In the genomic region with DNA sequence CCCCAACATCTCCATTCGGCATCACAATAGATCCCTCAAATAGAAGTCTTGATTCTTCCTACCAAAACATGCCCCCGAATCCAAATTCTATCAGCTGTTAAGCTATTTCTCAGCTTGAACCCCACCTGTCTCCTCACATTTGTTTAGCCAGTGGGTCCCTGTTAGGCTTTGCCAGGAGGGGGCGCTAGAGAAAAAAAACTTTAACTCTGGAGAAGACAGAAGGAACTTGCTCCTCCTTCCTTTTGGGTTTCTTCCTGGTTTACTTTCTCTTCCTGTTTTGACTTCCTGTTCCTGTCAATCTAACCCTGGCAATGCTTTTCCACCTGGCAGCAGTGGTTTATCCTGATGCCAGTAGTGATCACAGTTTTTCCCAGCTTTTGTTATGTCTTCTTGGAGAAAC, we compare ENCODE assay signal across 8 cellular contexts.
A peak's percentile ranks its signal among the peaks of the same experiment; 100 is the strongest.
DNase-seq lines count a peak whose midpoint lies in the region; ATAC-seq and TF ChIP-seq lines count a peak whose summit lies in the region.

No MANE protein-coding gene starts in this region.

- DNase-seq in Right ventricle myocardium superior: no peak
- no peak for DNase-seq in left ventricle myocardium superior
- peak; percentile 44 for DNase-seq in NCI-H1092 (lab: John Stamatoyannopoulos, UW)
- peak; percentile 2 for DNase-seq in amniotic epithelial cell (ENCODE audit: low read depth)
- peak; percentile 3 for DNase-seq in mesenchymal stem cell
- DNase-seq in spleen: no peak
- no peak for DNase-seq in NCI-H2029 treated with DMSO at 0.1 percent for 48 hours (lab: John Stamatoyannopoulos, UW)

- H3K9ac ChIP-seq in mesenchymal stem cell (ENCODE audit: low read length): no peak overlapping the region

- H2BK12ac ChIP-seq in mesenchymal stem cell (ENCODE audit: low read length in 2 of 2): no peak overlapping the region

- no peak overlapping the region for H2BK120ac ChIP-seq in mesenchymal stem cell (ENCODE audit: low read depth, low read length)

- WGBS in mesenchymal stem cell: 45% methylated on average over 3 of the region's 3 CpGs
- 59 to 67% (median 62%) methylated on average over 3 of the region's 3 CpGs for WGBS in spleen, 5 donors

- H3K79me1 ChIP-seq in mesenchymal stem cell (replicated peaks; ENCODE audit: low read length, poor library complexity, severe bottlenecking): no peaks in the 10 kb centered on the region

- TF ChIP-seq POLR2A in spleen (IDR thresholded peaks at IDR 0.05): no peak

- H3K36me3 ChIP-seq in mesenchymal stem cell (ENCODE audit: control insufficient read depth in 1 of 2, insufficient read depth in 2 of 2, low read depth in 1 of 2, low read length in 2 of 2) (no peaks in the 10 kb centered on the region), spleen (no peaks in the 10 kb centered on the region)

- ATAC-seq in Right ventricle myocardium superior (ENCODE audit: poor library complexity) (peak; percentile 46), left ventricle myocardium superior (no peak), HG02623 (IDR thresholded peaks at IDR 0.05; ENCODE audit: unreplicated experiment) (no peak)

- intact Hi-C loops in Right ventricle myocardium superior (cut with DNase I) (loop anchor here (5.0 kb wide), 1 partner anchor 274 kb away; no protein-coding TSS in a partner anchor), left ventricle myocardium superior (cut with micrococcal nuclease) (no loop called here), spleen (cut with DNase I; ENCODE audit: low total_unique reads) (no loop called here)

- no peak overlapping the region for H3K23ac ChIP-seq in mesenchymal stem cell (ENCODE audit: low read length in 2 of 2)

- H3K4me2 ChIP-seq in mesenchymal stem cell (ENCODE audit: low read length, poor library complexity, severe bottlenecking): no peak overlapping the region

- H2AK5ac ChIP-seq in mesenchymal stem cell (ENCODE audit: low read length, severe bottlenecking): no peak overlapping the region

- H3K4me1 ChIP-seq in mesenchymal stem cell (ENCODE audit: control insufficient read depth, insufficient read depth, low read depth, low read length): no peaks in the 10 kb centered on the region
- H3K4me1 ChIP-seq in spleen: no peaks in the 10 kb centered on the region

- H2BK15ac ChIP-seq in mesenchymal stem cell (ENCODE audit: low read depth, poor library complexity, severe bottlenecking): no peak overlapping the region

- H2AFZ ChIP-seq in mesenchymal stem cell (ENCODE audit: low read depth, low read length): no peak overlapping the region

- H3K27ac ChIP-seq in mesenchymal stem cell (ENCODE audit: low read length, poor library complexity, severe bottlenecking) (no peak overlapping the region), spleen (no peak overlapping the region)

- H2BK5ac ChIP-seq in mesenchymal stem cell (ENCODE audit: low read depth, low read length, poor library complexity, severe bottlenecking): no peak overlapping the region

- no peak overlapping the region for H4K91ac ChIP-seq in mesenchymal stem cell (ENCODE audit: low read length)

- peak in 1 of 11 experiments; percentile 21 for TF ChIP-seq CTCF in spleen (IDR thresholded peaks at IDR 0.05 in 8 of 11, conservative IDR thresholded peaks at IDR 0.05 in 3 of 11)

- no peak overlapping the region for H3K4ac ChIP-seq in mesenchymal stem cell (ENCODE audit: low read depth in 1 of 2, low read length in 2 of 2)

- H3K9me3 ChIP-seq in mesenchymal stem cell (ENCODE audit: control insufficient read depth, low read length) (no peaks in the 10 kb centered on the region), spleen (peaks cover 0 to 4% (median 0%) of the 10 kb centered on the region in 8 donors)

- H4K8ac ChIP-seq in mesenchymal stem cell (ENCODE audit: low read length): no peak overlapping the region

- H3K27me3 ChIP-seq in mesenchymal stem cell (ENCODE audit: control insufficient read depth in 1 of 2, insufficient read depth in 1 of 2, low read length in 2 of 2) (peaks cover 0 to 3% of the 10 kb centered on the region in 2 experiments), spleen (replicated peaks in 1 of 7) (peaks cover 0 to 18% (median 0%) of the 10 kb centered on the region in 7 donors)

- H3K14ac ChIP-seq in mesenchymal stem cell (ENCODE audit: low read length in 2 of 2): no peak overlapping the region

- H3K18ac ChIP-seq in mesenchymal stem cell (ENCODE audit: low read depth in 1 of 2, low read length in 2 of 2): no peak overlapping the region

- H3K4me3 ChIP-seq in mesenchymal stem cell (ENCODE audit: insufficient read depth in 1 of 2, low read depth in 1 of 2, low read length in 2 of 2): no peak overlapping the region
- H3K4me3 ChIP-seq in spleen: no peak overlapping the region

Comparison
In these comparisons a context has a peak if more than half of its experiments do, and no peak if none do; other contexts are left out.
1. DNase-seq: peak in NCI-H1092 (single experiment), amniotic epithelial cell (single experiment) and mesenchymal stem cell (single experiment); none in Right ventricle myocardium superior (single experiment), left ventricle myocardium superior (single experiment), spleen (single experiment) and NCI-H2029 treated with DMSO at 0.1 percent for 48 hours (single experiment).